1 cellular context compared by ENCODE assay signal in the genomic region with DNA sequence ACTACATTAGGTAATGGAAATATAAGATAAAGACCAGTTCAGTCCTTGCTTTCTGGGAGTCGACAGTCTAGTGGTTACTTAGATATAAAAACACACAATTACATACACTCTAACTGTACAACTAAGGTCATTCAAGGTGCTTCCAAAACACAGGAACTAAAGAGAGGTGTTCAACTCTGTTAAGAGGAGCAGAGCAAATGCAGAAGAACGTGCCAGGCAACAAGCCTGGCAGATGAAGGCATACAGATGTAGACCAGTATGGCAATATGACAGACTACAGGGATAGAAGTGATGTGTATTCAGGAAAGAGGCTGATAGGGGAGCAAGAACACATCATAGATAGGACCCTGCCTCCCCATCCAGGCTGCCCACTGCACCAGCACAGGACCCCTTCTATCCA.
TF ChIP-seq lines count a peak whose summit lies in the region.

No MANE protein-coding gene starts in this region.

TF ChIP-seq in IMR-90, 13 proteins besides CTCF, POLR2A, EP300 and RAD21 (continued from another document):
- TF ChIP-seq NFE2L2 (IDR thresholded peaks at IDR 0.05; ENCODE audit: low read depth, low read length) (no peak), CEBPB (IDR thresholded peaks at IDR 0.05; ENCODE audit: low read depth, low read length) (no peak), RCOR1 (IDR thresholded peaks at IDR 0.05; ENCODE audit: insufficient replicate concordance, low read length) (no peak), SMC3 (IDR thresholded peaks at IDR 0.05; ENCODE audit: low read depth, low read length) (no peak), FOS (IDR thresholded peaks at IDR 0.05; ENCODE audit: low read depth, low read length) (no peak), RFX5 (IDR thresholded peaks at IDR 0.05; ENCODE audit: low read depth, low read length) (no peak)
- TF ChIP-seq, protein P1, sequence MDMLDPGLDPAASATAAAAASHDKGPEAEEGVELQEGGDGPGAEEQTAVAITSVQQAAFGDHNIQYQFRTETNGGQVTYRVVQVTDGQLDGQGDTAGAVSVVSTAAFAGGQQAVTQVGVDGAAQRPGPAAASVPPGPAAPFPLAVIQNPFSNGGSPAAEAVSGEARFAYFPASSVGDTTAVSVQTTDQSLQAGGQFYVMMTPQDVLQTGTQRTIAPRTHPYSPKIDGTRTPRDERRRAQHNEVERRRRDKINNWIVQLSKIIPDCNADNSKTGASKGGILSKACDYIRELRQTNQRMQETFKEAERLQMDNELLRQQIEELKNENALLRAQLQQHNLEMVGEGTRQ (IDR thresholded peaks at IDR 0.05; ENCODE audit: low read depth, low read length), result no peak
